Comparison of ENCODE assay signal across 8 cellular contexts in the genomic region with DNA sequence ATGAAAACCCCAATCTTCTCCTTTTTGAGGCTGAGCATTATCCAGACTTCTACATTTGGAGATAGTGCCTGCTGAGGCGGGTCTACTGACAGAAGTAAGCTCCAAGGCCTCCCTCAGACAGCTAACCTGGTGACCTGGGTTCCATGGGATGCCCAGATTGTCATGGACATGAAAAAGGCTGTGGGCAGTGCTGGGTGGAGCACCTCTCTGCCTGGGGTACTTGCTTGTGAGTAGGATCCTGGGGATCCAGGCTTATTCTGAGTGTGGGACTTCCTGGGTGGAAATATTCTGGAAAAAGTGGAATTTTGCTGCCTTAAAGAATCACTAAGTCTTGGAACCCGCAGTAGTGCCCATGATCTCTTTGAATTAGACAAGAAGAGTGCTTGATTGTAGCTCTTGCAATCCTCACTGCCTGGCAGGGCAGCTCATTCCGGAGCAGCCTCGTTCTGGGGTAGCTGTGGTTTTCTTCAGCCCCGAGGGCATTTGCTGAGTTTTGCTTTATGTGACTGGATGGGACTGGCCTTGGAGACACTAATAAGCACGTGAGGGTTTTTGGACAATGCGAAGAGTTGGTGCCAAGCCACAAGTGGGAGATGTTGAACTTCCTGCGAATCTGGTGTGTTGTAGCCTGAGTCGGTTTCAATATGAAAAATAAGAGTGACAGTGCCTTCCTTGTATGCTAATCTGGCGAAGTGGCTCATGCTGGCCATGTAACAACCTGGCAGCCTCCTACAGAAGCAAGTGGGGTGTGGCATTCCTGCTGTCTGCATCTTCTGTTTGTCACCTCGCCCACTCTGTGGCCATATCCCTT. TPM values are rescaled to one million over a fixed set of nuclear protein-coding genes. Genes with fewer than 3 reads are reported as not detected.
A peak's percentile ranks its signal among the peaks of the same experiment; 100 is the strongest.
DNase-seq lines count a peak whose midpoint lies in the region; ATAC-seq and TF ChIP-seq lines count a peak whose summit lies in the region.

No MANE protein-coding gene starts in this region.

- peaks cover 18% of the 10 kb centered on the region for H3K4me1 Mint-ChIP-seq in stimulated activated memory B cell treated with anti-CD40 and anti-IgM and Interleukin-4, amounts not matched to agents 10 μg/mL and 1 μg/mL and 100 μg/mL, for 72 hours

- TF ChIP-seq CTCF in GM13976 (IDR thresholded peaks at IDR 0.05; ENCODE audit: borderline replicate concordance, control extremely low read depth, extremely low read depth, insufficient read depth, missing control alignments): no peak

- peak; percentile 30 for DNase-seq in GM13976 (ENCODE audit: low spot score)
- DNase-seq in RPMI8226: peak; percentile 99
- peak; percentile 21 for DNase-seq in fibroblast of the conjunctiva (ENCODE audit: low read depth)
- no peak for DNase-seq in kidney glomerular epithelial cell (lab: John Stamatoyannopoulos, UW)
- no peak for DNase-seq in G401 (ENCODE audit: low spot score)
- no peak for DNase-seq in NCI-H146 treated with DMSO at 0.1 percent for 48 hours (lab: John Stamatoyannopoulos, UW; ENCODE audit: unreplicated experiment)

- peak; percentile 75 for ATAC-seq in HG02759 (IDR thresholded peaks at IDR 0.05; ENCODE audit: unreplicated experiment)
- ATAC-seq in stimulated activated memory B cell treated with anti-CD40 and anti-IgM and Interleukin-4, amounts not matched to agents 10 μg/mL and 1 μg/mL and 100 μg/mL, for 72 hours: peak; percentile 68

- in situ Hi-C loops in GM13976 (cut with MboI; ENCODE audit: low sequenced_read_pairs, unreplicated experiment): loop anchor here (10.0 to 25.0 kb wide), 2 partner anchors 343 to 931 kb away; no protein-coding TSS in a partner anchor
- in situ Hi-C loops in G401 (cut with HindIII; ENCODE audit: low sequenced_read_pairs): no loop called here

- H3K27me3 Mint-ChIP-seq in stimulated activated memory B cell treated with anti-CD40 and anti-IgM and Interleukin-4, amounts not matched to agents 10 μg/mL and 1 μg/mL and 100 μg/mL, for 72 hours: peaks cover 21% of the 10 kb centered on the region

- H3K36me3 Mint-ChIP-seq in stimulated activated memory B cell treated with anti-CD40 and anti-IgM and Interleukin-4, amounts not matched to agents 10 μg/mL and 1 μg/mL and 100 μg/mL, for 72 hours: peaks cover under 1% of the 10 kb centered on the region

- no peak overlapping the region for H3K4me3 Mint-ChIP-seq in stimulated activated memory B cell treated with anti-CD40 and anti-IgM and Interleukin-4, amounts not matched to agents 10 μg/mL and 1 μg/mL and 100 μg/mL, for 72 hours

- no peak overlapping the region for H3K27ac Mint-ChIP-seq in stimulated activated memory B cell treated with anti-CD40 and anti-IgM and Interleukin-4, amounts not matched to agents 10 μg/mL and 1 μg/mL and 100 μg/mL, for 72 hours

- no peaks in the 10 kb centered on the region for H3K9me3 Mint-ChIP-seq in stimulated activated memory B cell treated with anti-CD40 and anti-IgM and Interleukin-4, amounts not matched to agents 10 μg/mL and 1 μg/mL and 100 μg/mL, for 72 hours

RNA-seq across cellular contexts. Expression of a gene that starts 28.2 kb away (rescaled TPM):
- total RNA-seq in G401 (2014; rRNA removed; shearing (Covaris generic)): 11.4 and 18.4 TPM in 2 replicates

Comparison
In these comparisons a context has a peak if more than half of its experiments do, and no peak if none do; other contexts are left out.
1. DNase-seq: peak in GM13976 (single experiment), RPMI8226 (single experiment) and fibroblast of the conjunctiva (single experiment); none in kidney glomerular epithelial cell (single experiment), G401 (single experiment) and NCI-H146 treated with DMSO at 0.1 percent for 48 hours (single experiment).